Comparison of ENCODE assay signal across 22 cellular contexts in genomic region chr7:70925411-70926115, GRCh38.
"Had no signal": no experiment of that assay in that cellular context is flagged by ENCODE, and none has a peak within 500 bp of the region (broad histone marks: within the 10 kb centered on the region; RNA-seq: fewer than 3 reads in every experiment).

No MANE protein-coding gene starts in this region.

- H3K4me3 ChIP-seq: body of pancreas, colonic mucosa, left lung, tibial nerve, uterus had no signal

- H3K27me3 Mint-ChIP-seq: activated CD8-positive, alpha-beta T cell treated with anti-CD3 and anti-CD28 coated beads for 36 hours; activated naive CD8-positive, alpha-beta T cell; stimulated activated memory B cell treated with anti-CD40 and anti-IgM and Interleukin-4, amounts not matched to agents 10 μg/mL and 1 μg/mL and 100 μg/mL, for 72 hours; T-helper 17 cell had no signal

- ATAC-seq: activated CD8-positive, alpha-beta T cell treated with anti-CD3 and anti-CD28 coated beads for 36 hours; body of pancreas; foreskin keratinocyte; left lung; naive thymus-derived CD8-positive, alpha-beta T cell; stimulated activated memory B cell treated with anti-CD40 and anti-IgM and Interleukin-4, amounts not matched to agents 10 μg/mL and 1 μg/mL and 100 μg/mL, for 72 hours; T-helper 17 cell had no signal

- H3K36me3 Mint-ChIP-seq: activated naive CD8-positive, alpha-beta T cell; stimulated activated memory B cell treated with anti-CD40 and anti-IgM and Interleukin-4, amounts not matched to agents 10 μg/mL and 1 μg/mL and 100 μg/mL, for 72 hours had no signal

- H3K27ac Mint-ChIP-seq: activated CD8-positive, alpha-beta T cell treated with anti-CD3 and anti-CD28 coated beads for 36 hours; activated naive CD8-positive, alpha-beta T cell; stimulated activated memory B cell treated with anti-CD40 and anti-IgM and Interleukin-4, amounts not matched to agents 10 μg/mL and 1 μg/mL and 100 μg/mL, for 72 hours; T-helper 17 cell had no signal

- H3K27me3 ChIP-seq: body of pancreas, colonic mucosa, foreskin keratinocyte, left lung, tibial nerve, uterus had no signal

- H3K4me3 Mint-ChIP-seq: activated CD8-positive, alpha-beta T cell treated with anti-CD3 and anti-CD28 coated beads for 36 hours; activated naive CD8-positive, alpha-beta T cell; naive thymus-derived CD8-positive, alpha-beta T cell; stimulated activated memory B cell treated with anti-CD40 and anti-IgM and Interleukin-4, amounts not matched to agents 10 μg/mL and 1 μg/mL and 100 μg/mL, for 72 hours; T-helper 17 cell had no signal

- H3K27ac ChIP-seq: body of pancreas, colonic mucosa, foreskin keratinocyte, left lung, tibial nerve, uterus had no signal

- H3K4me1 Mint-ChIP-seq: naive thymus-derived CD8-positive, alpha-beta T cell; stimulated activated memory B cell treated with anti-CD40 and anti-IgM and Interleukin-4, amounts not matched to agents 10 μg/mL and 1 μg/mL and 100 μg/mL, for 72 hours; T-helper 17 cell had no signal

- H3K4me1 ChIP-seq: body of pancreas, colonic mucosa, foreskin keratinocyte, left lung, tibial nerve, uterus had no signal

- DNase-seq: activated CD4-positive, alpha-beta T cell treated with anti-CD3 and anti-CD28 coated beads for 4 hours; activated CD8-positive, alpha-beta T cell treated with anti-CD3 and anti-CD28 coated beads for 36 hours; activated gamma-delta T cell treated with Interleukin-2 at 50 U/mL for 16 hours; activated T-cell treated with anti-CD3 and anti-CD28 coated beads, Interleukin-2, amount 50 U/mL, for 48 hours; amniotic stem cell; body of pancreas; central memory CD4-positive, alpha-beta T cell; colonic mucosa; effector memory CD4-positive, alpha-beta T cell; foreskin keratinocyte; head of caudate nucleus; left lung; naive thymus-derived CD8-positive, alpha-beta T cell; nucleus accumbens; posterior cingulate gyrus; retina; stimulated activated CD4-positive, alpha-beta T cell treated with anti-CD3 and anti-CD28 coated beads, Interleukin-2, amount 100 ng/mL, for 48 hours; T-helper 17 cell; uterus had no signal

- H3K9me3 ChIP-seq: body of pancreas, colonic mucosa, left lung, tibial nerve, uterus had no signal

- H3K36me3 ChIP-seq: colonic mucosa, left lung, tibial nerve, uterus had no signal
